ENCODE assay signal across 31 cellular contexts in genomic region chr21:41754481-41754891, GRCh38. TPM values are rescaled to one million over a fixed set of nuclear protein-coding genes. Genes with fewer than 3 reads are reported as not detected.
A peak's percentile ranks its signal among the peaks of the same experiment; 100 is the strongest.
DNase-seq lines count a peak whose midpoint lies in the region; ATAC-seq and TF ChIP-seq lines count a peak whose summit lies in the region.
"Had no signal": no experiment of that assay in that cellular context is flagged by ENCODE, and none has a peak within 500 bp of the region (broad histone marks: within the 10 kb centered on the region; RNA-seq: fewer than 3 reads in every experiment).

No MANE protein-coding gene starts in this region.

- CTCF ChIA-PET in mammary epithelial cell (lab: Charles Lee; ENCODE audit: low non-redundant PET) = interaction anchor here (0.7 kb wide), 1 partner anchor 142 kb away, joined by 4 read pairs; no protein-coding TSS in a partner anchor

- H3K4me1 ChIP-seq in mammary epithelial cell (ENCODE audit: insufficient read depth, low read length) (peaks cover 87% of the 10 kb centered on the region), breast epithelium (peaks cover 0 to 18% of the 10 kb centered on the region in 2 donors), RWPE2 (ENCODE audit: insufficient read depth, poor library complexity, severe bottlenecking) (peaks cover 68% of the 10 kb centered on the region)
- H3K4me1 ChIP-seq: adrenal gland had no signal

- H3K4me1 Mint-ChIP-seq in glutamatergic neuron (ENCODE audit: low read depth, unreplicated experiment) = peaks cover 35% of the 10 kb centered on the region
- H3K4me1 Mint-ChIP-seq: CD4-positive, alpha-beta memory T cell; naive B cell had no signal

- H3K36me3 Mint-ChIP-seq in glutamatergic neuron (ENCODE audit: unreplicated experiment) = no peaks in the 10 kb centered on the region
- H3K36me3 Mint-ChIP-seq: brain; CD4-positive, alpha-beta memory T cell; naive B cell had no signal

- dilution Hi-C loops in mammary epithelial cell (cut with HindIII; ENCODE audit: low sequenced_read_pairs) = loop anchor here (5.0 kb wide), 1 partner anchor 78 kb away; no protein-coding TSS in a partner anchor

- TF ChIP-seq CTCF in mammary epithelial cell (conservative IDR thresholded peaks at IDR 0.05 in 1 of 2, IDR thresholded peaks at IDR 0.05 in 1 of 2; ENCODE audit: extremely low read depth in 1 of 2, insufficient read depth in 1 of 2, low read depth in 1 of 2, low read length in 2 of 2) (no peak), breast epithelium (IDR thresholded peaks at IDR 0.05) (no peak), RWPE2 (IDR thresholded peaks at IDR 0.05; ENCODE audit: poor library complexity, severe bottlenecking) (no peak), glutamatergic neuron (IDR thresholded peaks at IDR 0.05; ENCODE audit: partially characterized antibody, unreplicated experiment) (no peak)

- no TSS peak for BruUV-seq in mammary epithelial cell (replicated peaks; lab: Mats Ljungman, UMichigan)

- DNase-seq in mammary epithelial cell (no peak), breast epithelium (ENCODE audit: low spot score in 2 of 2) (no peak), RWPE2 (ENCODE audit: low spot score) (peak; percentile 54), glutamatergic neuron (peak; percentile 59), posterior vena cava (ENCODE audit: low spot score) (peak; percentile 55), DMS 273 (lab: John Stamatoyannopoulos, UW; ENCODE audit: unreplicated experiment) (no peak), activated T-cell treated with anti-CD3 and anti-CD28 coated beads for 4 hours (no peak)
- DNase-seq in activated CD4-positive, alpha-beta T cell treated with anti-CD3 and anti-CD28 coated beads, Interleukin-2, amount 50 U/mL, for 48 hours = no peak
- DNase-seq: 8988T; activated CD4-positive, CD25-positive, alpha-beta regulatory T cell; activated naive CD4-positive, alpha-beta T cell treated with anti-CD3 and anti-CD28 coated beads for 36 hours; adrenal gland; CD4-positive, alpha-beta memory T cell; DMS 273 treated with DMSO at 0.1 percent for 48 hours; effector memory CD4-positive, alpha-beta T cell; erythroblast; foreskin fibroblast; GF-D8; Karpas-422; left cardiac atrium; naive B cell; NCI-H1417 treated with DMSO at 0.1 percent for 48 hours; NCI-H2107; NCI-H446; NCI-H82; occipital lobe; T-helper 9 cell; thyroid gland had no signal

- no peak overlapping the region for H2AFZ ChIP-seq in mammary epithelial cell (ENCODE audit: low read depth, low read length)

- peaks cover 17% of the 10 kb centered on the region for H3K36me3 ChIP-seq in mammary epithelial cell (ENCODE audit: insufficient read depth, low read length)
- H3K36me3 ChIP-seq in breast epithelium = no peaks in the 10 kb centered on the region
- H3K36me3 ChIP-seq in RWPE2 (ENCODE audit: low read depth) = peaks cover 85% of the 10 kb centered on the region
- H3K36me3 ChIP-seq: adrenal gland had no signal

- no peak overlapping the region for H3K9ac ChIP-seq in mammary epithelial cell (ENCODE audit: insufficient read depth, low read length)

- in situ Hi-C loops in mammary epithelial cell (cut with MboI; ENCODE audit: low sequenced_read_pairs in 2 of 2) = no loop called here

- H3K27ac ChIP-seq in mammary epithelial cell (ENCODE audit: insufficient read depth, low read depth, low read length) (no peak overlapping the region), breast epithelium (no peak overlapping the region), RWPE2 (ENCODE audit: poor library complexity, severe bottlenecking) (peak overlapping the region; percentile 86)
- H3K27ac ChIP-seq: adrenal gland had no signal

- peaks cover 13% of the 10 kb centered on the region for H4K20me1 ChIP-seq in mammary epithelial cell (ENCODE audit: insufficient read depth, low read length)

- peak overlapping the region; percentile 6 for H3K4me2 ChIP-seq in mammary epithelial cell (ENCODE audit: insufficient read depth, low read depth, low read length)

- ATAC-seq in RWPE2 (ENCODE audit: low read depth) = no peak
- ATAC-seq: left cardiac atrium had no signal

- H3K27me3 ChIP-seq in mammary epithelial cell (ENCODE audit: insufficient read depth, low read length) = no peaks in the 10 kb centered on the region
- H3K27me3 ChIP-seq in breast epithelium = no peaks in the 10 kb centered on the region
- no peaks in the 10 kb centered on the region for H3K27me3 ChIP-seq in RWPE2 (ENCODE audit: insufficient read depth, poor library complexity, severe bottlenecking)
- H3K27me3 ChIP-seq: adrenal gland, thyroid gland had no signal

- H3K4me3 Mint-ChIP-seq in glutamatergic neuron (ENCODE audit: unreplicated experiment) = no peak overlapping the region
- H3K4me3 Mint-ChIP-seq: activated naive CD4-positive, alpha-beta T cell treated with anti-CD3 and anti-CD28 coated beads for 36 hours; CD4-positive, alpha-beta memory T cell; naive B cell; stimulated activated naive CD8-positive, alpha-beta T cell treated with anti-CD3 and anti-CD28 coated beads, Interleukin-15, Interleukin-2, amounts not matched to agents 100 ng/mL and 50 ng/mL, for 24 hours had no signal

- peaks cover 2% of the 10 kb centered on the region for H3K9me3 Mint-ChIP-seq in glutamatergic neuron (ENCODE audit: unreplicated experiment)
- H3K9me3 Mint-ChIP-seq: activated naive CD4-positive, alpha-beta T cell treated with anti-CD3 and anti-CD28 coated beads for 36 hours; CD4-positive, alpha-beta memory T cell; naive B cell; stimulated activated naive CD8-positive, alpha-beta T cell treated with anti-CD3 and anti-CD28 coated beads, Interleukin-15, Interleukin-2, amounts not matched to agents 100 ng/mL and 50 ng/mL, for 24 hours had no signal

- H3K4me3 ChIP-seq in mammary epithelial cell (replicated peaks in 1 of 3; ENCODE audit: insufficient read depth in 1 of 3, low read depth in 2 of 3, low read length in 3 of 3) (no peak overlapping the region), breast epithelium (no peak overlapping the region), RWPE2 (ENCODE audit: severe bottlenecking) (no peak overlapping the region)
- H3K4me3 ChIP-seq: adrenal gland, thyroid gland had no signal

- H3K9me3 ChIP-seq in mammary epithelial cell (replicated peaks; ENCODE audit: insufficient read depth, low read length) (no peaks in the 10 kb centered on the region), breast epithelium (no peaks in the 10 kb centered on the region), RWPE2 (ENCODE audit: severe bottlenecking) (no peaks in the 10 kb centered on the region)
- H3K9me3 ChIP-seq: adrenal gland, thyroid gland had no signal

- peak overlapping the region; percentile 56 for H3K27ac Mint-ChIP-seq in glutamatergic neuron (ENCODE audit: unreplicated experiment)
- H3K27ac Mint-ChIP-seq: activated naive CD4-positive, alpha-beta T cell treated with anti-CD3 and anti-CD28 coated beads for 36 hours; CD4-positive, alpha-beta memory T cell; naive B cell; stimulated activated naive CD8-positive, alpha-beta T cell treated with anti-CD3 and anti-CD28 coated beads, Interleukin-15, Interleukin-2, amounts not matched to agents 100 ng/mL and 50 ng/mL, for 24 hours had no signal

- no peak for TF ChIP-seq POLR2A in breast epithelium (IDR thresholded peaks at IDR 0.05)

- H3K27me3 Mint-ChIP-seq in glutamatergic neuron (ENCODE audit: unreplicated experiment) = peaks cover 6% of the 10 kb centered on the region
- H3K27me3 Mint-ChIP-seq: stimulated activated naive CD8-positive, alpha-beta T cell treated with anti-CD3 and anti-CD28 coated beads, Interleukin-15, Interleukin-2, amounts not matched to agents 100 ng/mL and 50 ng/mL, for 24 hours had no signal

- WGBS in mammary epithelial cell (ENCODE audit: low coverage, missing lambda C conversion rate) = 50% methylated on average over 9 of the region's 10 CpGs

- intact Hi-C loops in mammary epithelial cell (cut with micrococcal nuclease) = loop anchor here (5.0 kb wide), 1 partner anchor 178 kb away; no protein-coding TSS in a partner anchor
- intact Hi-C loops in breast epithelium (cut with DNase I; ENCODE audit: low total_unique reads) = no loop called here
- intact Hi-C loops in posterior vena cava (cut with DNase I) = no loop called here

- peaks cover 97% of the 10 kb centered on the region for H3K79me2 ChIP-seq in mammary epithelial cell (ENCODE audit: insufficient read depth, low read length)

RNA-seq across cellular contexts. Expression of gene RIPK4, which starts 12.4 kb away (rescaled TPM):
- total RNA-seq in mammary epithelial cell (10 to 100 TPM; 50.1 to 83.9 TPM), breast epithelium (10 to 100 TPM in 2 of 3 donors, not detected in 1; 15.7 to 30.3 TPM), glutamatergic neuron (ENCODE audit: unreplicated experiment) (2.9 TPM), posterior vena cava (1 to 10 TPM in 1 of 2 donors, under 1 TPM in 1; 0.69 to 1.0 TPM)
- 21.0 TPM for polyA plus RNA-seq in mammary epithelial cell
- polyA minus RNA-seq in mammary epithelial cell = 36.0 TPM
- total RNA-seq: mesenteric fat pad had no signal

Comparison
In these comparisons a context has a peak if more than half of its experiments do, and no peak if none do; other contexts are left out.
1. DNase-seq: peak in RWPE2 (single experiment), glutamatergic neuron (single experiment) and posterior vena cava (single experiment); none in mammary epithelial cell (single experiment), breast epithelium (0 of 2), DMS 273 (single experiment), activated T-cell treated with anti-CD3 and anti-CD28 coated beads for 4 hours (single experiment) and activated CD4-positive, alpha-beta T cell treated with anti-CD3 and anti-CD28 coated beads, Interleukin-2, amount 50 U/mL, for 48 hours (0 of 2).